ENCODE assay signal across 25 cellular contexts in the genomic region with DNA sequence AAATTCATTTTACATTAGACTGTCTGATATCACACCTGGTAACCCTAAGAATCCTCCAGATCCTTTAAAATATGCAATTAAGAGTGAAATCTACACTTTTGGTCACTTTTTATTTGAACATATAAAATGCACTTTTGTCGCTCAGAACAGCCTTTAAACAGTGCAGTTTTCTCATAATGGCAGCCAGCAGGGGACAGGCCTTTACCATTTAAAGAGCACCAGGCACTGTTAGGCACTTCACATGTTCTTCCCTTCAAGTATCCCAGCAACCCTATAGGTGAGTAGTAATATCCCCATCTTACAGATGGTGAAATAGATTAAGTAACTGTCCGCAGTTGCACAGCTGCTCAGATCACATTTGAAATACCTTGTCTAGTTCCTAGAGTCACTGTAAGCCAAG. TPM values are rescaled to one million over a fixed set of nuclear protein-coding genes. Genes with fewer than 3 reads are reported as not detected.
DNase-seq lines count a peak whose midpoint lies in the region; ATAC-seq, FAIRE-seq and TF ChIP-seq lines count a peak whose summit lies in the region.
"Had no signal": no experiment of that assay in that cellular context is flagged by ENCODE, and none has a peak within 500 bp of the region (broad histone marks: within the 10 kb centered on the region; RNA-seq: fewer than 3 reads in every experiment).

No MANE protein-coding gene starts in this region.

- in situ Hi-C loops in gastrocnemius medialis (cut with MboI; ENCODE audit: low sequenced_read_pairs in 4 of 4) = loop anchor here in 2 of 4 donors (10.0 kb wide), 2 partner anchors 249 to 259 kb away; no protein-coding TSS in a partner anchor

- H3F3A ChIP-seq in SK-N-SH (replicated peaks; ENCODE audit: insufficient read depth) = no peaks in the 10 kb centered on the region

- no peak for DNase-seq in A673 (ENCODE audit: low spot score)
- peak; percentile 24 for DNase-seq in ELR (ENCODE audit: low read depth)
- DNase-seq in SK-N-SH = no peak
- DNase-seq in fibroblast of lung (ENCODE audit: low read depth in 2 of 2) = no peak
- DNase-seq in activated CD4-positive, alpha-beta T cell treated with anti-CD3 and anti-CD28 coated beads for 48 hours = no peak
- DNase-seq in gastrocnemius medialis = no peak
- DNase-seq in H54 (ENCODE audit: insufficient read length, low spot score) = no peak
- DNase-seq in DMS 273 treated with DMSO at 0.1 percent for 48 hours (lab: John Stamatoyannopoulos, UW) = no peak
- DNase-seq: activated CD4-positive, alpha-beta T cell treated with anti-CD3 and anti-CD28 coated beads, Interleukin-2, amount 10 ng/mL, durations not matched to agents 7 days and 5 days; activated CD8-positive, alpha-beta memory T cell treated with anti-CD3 and anti-CD28 coated beads, Interleukin-2, amount 50 U/mL, for 48 hours; activated gamma-delta T cell; adrenal gland; caudate nucleus; COR-L47; H7; head of caudate nucleus; left ventricle myocardium superior; NCI-H2029 treated with DMSO at 0.1 percent for 48 hours had no signal

- H3K4me3 ChIP-seq in A673 (ENCODE audit: low read depth, low read length, poor library complexity, severe bottlenecking) = no peak overlapping the region
- no peak overlapping the region for H3K4me3 ChIP-seq in SK-N-SH (ENCODE audit: low read depth in 2 of 2, low read length in 1 of 2)
- H3K4me3 ChIP-seq in fibroblast of lung (replicated peaks in 1 of 4; ENCODE audit: control extremely low read depth in 1 of 4, insufficient read depth in 1 of 4, low read depth in 3 of 4, low read length in 4 of 4) = no peak overlapping the region
- H3K4me3 ChIP-seq in gastrocnemius medialis = no peak overlapping the region
- H3K4me3 ChIP-seq: adrenal gland, suprapubic skin, vagina had no signal

- intact Hi-C loops in A673 (cut with micrococcal nuclease; ENCODE audit: unreplicated experiment) = no loop called here
- intact Hi-C loops in gastrocnemius medialis (cut with DNase I; ENCODE audit: low total_unique reads) = loop anchor here (5.0 kb wide), 1 partner anchor 48 kb away; a partner anchor contains a TSS

- TF ChIP-seq POLR2A in gastrocnemius medialis (IDR thresholded peaks at IDR 0.05) (no peak), H54 (IDR thresholded peaks at IDR 0.05; ENCODE audit: low read depth, low read length) (no peak)

- H4K20me1 ChIP-seq in SK-N-SH (ENCODE audit: insufficient read depth) (no peaks in the 10 kb centered on the region), fibroblast of lung (ENCODE audit: control insufficient read depth, extremely low read depth, insufficient read depth, low read length) (no peaks in the 10 kb centered on the region)

- no peak overlapping the region for H3K9ac ChIP-seq in SK-N-SH
- H3K9ac ChIP-seq in fibroblast of lung (ENCODE audit: insufficient read depth, low read length) = no peak overlapping the region
- H3K9ac ChIP-seq: KMS-11 had no signal

- TF ChIP-seq EP300 in SK-N-SH (IDR thresholded peaks at IDR 0.05; ENCODE audit: borderline replicate concordance in 1 of 2, low read depth in 1 of 2, low read length in 1 of 2) = no peak

- FAIRE-seq in H54 (lab: Jason Lieb, UNC) = no peak
- FAIRE-seq: GM19239 had no signal

- H2AFZ ChIP-seq in SK-N-SH (ENCODE audit: low read depth) (no peak overlapping the region), fibroblast of lung (ENCODE audit: low read length) (no peak overlapping the region)

- no peaks in the 10 kb centered on the region for H3K36me3 ChIP-seq in A673 (ENCODE audit: insufficient read depth, low read length, poor library complexity, severe bottlenecking)
- H3K36me3 ChIP-seq in SK-N-SH (replicated peaks in 1 of 2; ENCODE audit: control insufficient read depth in 1 of 2, insufficient read depth in 2 of 2, low read length in 1 of 2) = no peaks in the 10 kb centered on the region
- H3K36me3 ChIP-seq in fibroblast of lung (ENCODE audit: control insufficient read depth, insufficient read depth, low read length) = no peaks in the 10 kb centered on the region
- no peaks in the 10 kb centered on the region for H3K36me3 ChIP-seq in gastrocnemius medialis
- H3K36me3 ChIP-seq: adrenal gland, neutrophil, suprapubic skin, vagina had no signal

- H3K9me3 ChIP-seq in A673 (ENCODE audit: low read depth, low read length, poor library complexity, severe bottlenecking) = no peaks in the 10 kb centered on the region
- no peaks in the 10 kb centered on the region for H3K9me3 ChIP-seq in SK-N-SH
- H3K9me3 ChIP-seq in fibroblast of lung (ENCODE audit: control insufficient read depth, insufficient read depth, low read depth, low read length) = no peaks in the 10 kb centered on the region
- no peaks in the 10 kb centered on the region for H3K9me3 ChIP-seq in gastrocnemius medialis
- H3K9me3 ChIP-seq: adrenal gland, neutrophil, suprapubic skin, vagina had no signal

- no peaks in the 10 kb centered on the region for H3K79me2 ChIP-seq in SK-N-SH (ENCODE audit: insufficient read depth)
- H3K79me2 ChIP-seq in fibroblast of lung (ENCODE audit: control insufficient read depth, insufficient read depth, low read length) = no peaks in the 10 kb centered on the region

- H3K4me2 ChIP-seq in SK-N-SH (no peak overlapping the region), fibroblast of lung (ENCODE audit: extremely low read depth, insufficient read depth, low read length) (no peak overlapping the region)
- H3K4me2 ChIP-seq: KMS-11 had no signal

- H3K4me1 ChIP-seq in A673 (ENCODE audit: insufficient read depth, low read length, poor library complexity, severe bottlenecking) (no peaks in the 10 kb centered on the region), SK-N-SH (ENCODE audit: control insufficient read depth in 1 of 2, insufficient read depth in 2 of 2, low read depth in 1 of 2, low read length in 1 of 2) (peaks cover 0 to 5% of the 10 kb centered on the region in 2 experiments; a peak in 2 of 4 replicates), fibroblast of lung (ENCODE audit: control insufficient read depth, extremely low read depth, insufficient read depth, low read length) (no peaks in the 10 kb centered on the region), gastrocnemius medialis (no peaks in the 10 kb centered on the region)
- H3K4me1 ChIP-seq: adrenal gland, suprapubic skin, vagina had no signal

- H3K27ac ChIP-seq in A673 (ENCODE audit: low read depth, low read length, poor library complexity, severe bottlenecking) (no peak overlapping the region), SK-N-SH (ENCODE audit: low read depth in 2 of 2, low read length in 1 of 2) (no peak overlapping the region), fibroblast of lung (ENCODE audit: insufficient read depth, low read length) (no peak overlapping the region), gastrocnemius medialis (no peak overlapping the region)
- H3K27ac ChIP-seq: adrenal gland, HL-60, KMS-11, neutrophil, suprapubic skin, vagina had no signal

- H3K9me2 ChIP-seq in SK-N-SH = no peaks in the 10 kb centered on the region

- TF ChIP-seq CTCF in A673 (conservative IDR thresholded peaks at IDR 0.05; ENCODE audit: low read depth, low read length) (peak; percentile 37), SK-N-SH (IDR thresholded peaks at IDR 0.05) (peak; percentile 45; the same call in 1 of the 2 replicates), fibroblast of lung (conservative IDR thresholded peaks at IDR 0.05 in 1 of 2, IDR thresholded peaks at IDR 0.05 in 1 of 2; ENCODE audit: low read depth in 1 of 2, low read length in 2 of 2) (peak; percentile 7 to 22), gastrocnemius medialis (IDR thresholded peaks at IDR 0.05 in 4 of 5, conservative IDR thresholded peaks at IDR 0.05 in 1 of 5) (no peak)

- ATAC-seq in gastrocnemius medialis = no peak
- ATAC-seq: esophagus mucosa, left ventricle myocardium superior had no signal

- peak; percentile 34 for TF ChIP-seq RAD21 in SK-N-SH (IDR thresholded peaks at IDR 0.05; ENCODE audit: low read length)

- WGBS in SK-N-SH (ENCODE audit: low lambda C conversion rate) = 92% methylated on average over 2 of the region's 2 CpGs

- POLR2A ChIA-PET in A673 (lab: Charles Lee; ENCODE audit: low non-redundant PET) = no interaction called here
- POLR2A ChIA-PET in SK-N-SH (lab: Yijun Ruan, JAX) = no interaction called here

- no peaks in the 10 kb centered on the region for H3K27me3 ChIP-seq in A673 (replicated peaks; ENCODE audit: insufficient read depth, low read depth, low read length, poor library complexity)
- H3K27me3 ChIP-seq in SK-N-SH (ENCODE audit: insufficient read depth) = no peaks in the 10 kb centered on the region
- no peaks in the 10 kb centered on the region for H3K27me3 ChIP-seq in fibroblast of lung (ENCODE audit: control insufficient read depth, insufficient read depth, low read length)
- no peaks in the 10 kb centered on the region for H3K27me3 ChIP-seq in gastrocnemius medialis
- H3K27me3 ChIP-seq: adrenal gland, suprapubic skin, vagina had no signal

- CTCF ChIA-PET in A673 (lab: Charles Lee) (no interaction called here), SK-N-SH (lab: Yijun Ruan, JAX) (interaction anchor here (4.5 kb wide), 1 partner anchor 218 kb away, joined by 17 read pairs; no protein-coding TSS in a partner anchor)

- no TSS peak for BruUV-seq in A673 (replicated peaks; lab: Mats Ljungman, UMichigan)

TF ChIP-seq in SK-N-SH, 30 proteins besides CTCF, POLR2A, EP300 and RAD21 (continues in another document):
- TF ChIP-seq YY1 (IDR thresholded peaks at IDR 0.05; ENCODE audit: low read depth) = no peak
- no peak for TF ChIP-seq MEF2A (IDR thresholded peaks at IDR 0.05; ENCODE audit: borderline replicate concordance, low read depth)
- no peak for TF ChIP-seq TEAD4 (IDR thresholded peaks at IDR 0.05; ENCODE audit: borderline replicate concordance, insufficient read depth)
- no peak for TF ChIP-seq RCOR1 (IDR thresholded peaks at IDR 0.05; ENCODE audit: low read length)
- TF ChIP-seq JUND (IDR thresholded peaks at IDR 0.05) = no peak
- no peak for TF ChIP-seq RXRA (IDR thresholded peaks at IDR 0.05; ENCODE audit: borderline replicate concordance, low read depth)
- TF ChIP-seq SIN3A (IDR thresholded peaks at IDR 0.05; ENCODE audit: borderline replicate concordance, low read depth, low read length) = no peak

RNA-seq across cellular contexts. Expression of a gene that starts 11.3 kb away (rescaled TPM):
- 19.8 and 26.5 TPM in 2 replicates for total RNA-seq in A673 (2021)
- polyA plus RNA-seq in SK-N-SH (2012; rRNA removed) = 5.0 and 5.9 TPM in 2 replicates
- polyA plus RNA-seq in SK-N-SH (2012; cell fraction: cytosol; rRNA removed) = 5.2 and 5.7 TPM in 2 replicates
- 16.6 and 20.6 TPM in 2 replicates for polyA plus RNA-seq in SK-N-SH (2012; cell fraction: nucleus; rRNA removed)
- 25.9 and 39.8 TPM in 2 replicates for total RNA-seq in fibroblast of lung
- 9.3 and 12.2 TPM in 2 replicates for polyA plus RNA-seq in fibroblast of lung
- polyA plus RNA-seq in fibroblast of lung (2012) = 25.1 and 29.4 TPM in 2 replicates
- polyA minus RNA-seq in fibroblast of lung (ENCODE audit: low replicate concordance) = 52.1 and 114 TPM in 2 replicates
- total RNA-seq in gastrocnemius medialis = 10 to 100 TPM; 26.4 to 48.0 (median 42.2) TPM

RNA-seq across cellular contexts. Expression of a gene that starts 45.9 kb away (rescaled TPM):
- total RNA-seq in A673 (2021) = 11.2 and 15.6 TPM in 2 replicates
- polyA plus RNA-seq in SK-N-SH (2012; rRNA removed) = 6.4 and 7.7 TPM in 2 replicates
- polyA plus RNA-seq in SK-N-SH (2012; cell fraction: cytosol; rRNA removed) = 9.4 and 9.7 TPM in 2 replicates
- polyA plus RNA-seq in SK-N-SH (2012; cell fraction: nucleus; rRNA removed) = 6.4 and 12.1 TPM in 2 replicates
- 18.2 and 23.0 TPM in 2 replicates for total RNA-seq in fibroblast of lung
- 11.7 and 15.8 TPM in 2 replicates for polyA plus RNA-seq in fibroblast of lung
- 16.4 and 18.5 TPM in 2 replicates for polyA plus RNA-seq in fibroblast of lung (2012)
- polyA minus RNA-seq in fibroblast of lung (ENCODE audit: low replicate concordance) = 0.74 and 1.3 TPM in 2 replicates
- total RNA-seq in gastrocnemius medialis = 10 to 100 TPM; 13.7 to 27.0 (median 20.7) TPM

Comparison
In these comparisons a context has a peak if more than half of its experiments do, and no peak if none do; other contexts are left out.
1. CTCF ChIP-seq: peak in A673 (single experiment), SK-N-SH (single experiment) and fibroblast of lung (2 of 2); none in gastrocnemius medialis (0 of 5).